Comparison of ENCODE assay signal across 8 cellular contexts in the genomic region with DNA sequence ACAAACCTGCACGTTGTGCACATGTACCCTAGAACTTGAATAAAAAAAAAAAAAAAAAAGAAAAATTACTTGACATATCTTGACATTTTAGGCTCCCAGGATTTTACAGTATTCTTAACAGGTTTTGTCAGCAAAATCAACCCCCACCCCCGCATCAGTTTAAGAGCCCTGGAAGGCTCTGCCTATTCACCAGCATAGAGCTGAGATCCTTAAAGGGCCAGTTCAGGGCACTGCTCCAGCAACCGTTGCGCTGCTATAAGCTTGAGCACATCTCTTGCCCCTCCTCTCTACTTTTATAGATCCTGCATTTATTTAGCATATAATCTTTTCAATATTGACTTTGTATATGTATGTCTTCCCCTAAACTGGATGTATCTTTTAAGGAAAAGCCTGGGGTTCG. TPM values are rescaled to one million over a fixed set of nuclear protein-coding genes. Genes with fewer than 3 reads are reported as not detected.
DNase-seq lines count a peak whose midpoint lies in the region; ATAC-seq, FAIRE-seq and TF ChIP-seq lines count a peak whose summit lies in the region.

No MANE protein-coding gene starts in this region.

- peak overlapping the region; percentile 94 for H3K27ac Mint-ChIP-seq in activated CD4-positive, alpha-beta T cell treated with anti-CD3 and anti-CD28 coated beads, Interleukin-2, amount 10 ng/mL, durations not matched to agents 7 days and 5 days
- H3K27ac Mint-ChIP-seq in stimulated activated naive CD8-positive, alpha-beta T cell treated with anti-CD3 and anti-CD28 coated beads, Interleukin-15, Interleukin-2, amounts not matched to agents 100 ng/mL and 50 ng/mL, for 24 hours, result peak overlapping the region; percentile 93

- intact Hi-C loops in endothelial cell of umbilical vein (cut with micrococcal nuclease), result loop anchor here (1.0 kb wide), 1 partner anchor 370 kb away; no protein-coding TSS in a partner anchor

- H3K4me3 ChIP-seq in AG10803 (ENCODE audit: low read length) (peak overlapping the region; percentile 93), endothelial cell of umbilical vein (replicated peaks in 1 of 3; ENCODE audit: insufficient read depth in 1 of 3, low read depth in 1 of 3, low read length in 3 of 3) (peak overlapping the region; percentile 79 to 95 (median 90)), mesodermal cell (ENCODE audit: extremely low read depth, insufficient read depth, low read length, poor library complexity, severe bottlenecking) (peak overlapping the region; percentile 91)

- H3K36me3 Mint-ChIP-seq in activated CD4-positive, alpha-beta T cell treated with anti-CD3 and anti-CD28 coated beads, Interleukin-2, amount 10 ng/mL, durations not matched to agents 7 days and 5 days (ENCODE audit: low read depth), result peaks cover 29% of the 10 kb centered on the region
- peaks cover 30% of the 10 kb centered on the region for H3K36me3 Mint-ChIP-seq in stimulated activated naive CD8-positive, alpha-beta T cell treated with anti-CD3 and anti-CD28 coated beads, Interleukin-15, Interleukin-2, amounts not matched to agents 100 ng/mL and 50 ng/mL, for 24 hours (ENCODE audit: low read depth)

- peaks cover 44% of the 10 kb centered on the region for H3K4me1 Mint-ChIP-seq in activated CD4-positive, alpha-beta T cell treated with anti-CD3 and anti-CD28 coated beads, Interleukin-2, amount 10 ng/mL, durations not matched to agents 7 days and 5 days
- peaks cover 46% of the 10 kb centered on the region for H3K4me1 Mint-ChIP-seq in stimulated activated naive CD8-positive, alpha-beta T cell treated with anti-CD3 and anti-CD28 coated beads, Interleukin-15, Interleukin-2, amounts not matched to agents 100 ng/mL and 50 ng/mL, for 24 hours (ENCODE audit: low read depth)

- WGBS in mesodermal cell (ENCODE audit: insufficient coverage in 2 of 2), 2 experiments, result 0 to 18% methylated on average over 1 to 4 of the region's 5 CpGs

- peak overlapping the region; percentile 70 for H2AFZ ChIP-seq in endothelial cell of umbilical vein (ENCODE audit: low read depth, low read length)

- dilution Hi-C loops in endothelial cell of umbilical vein (cut with MboI; ENCODE audit: extremely low pct_ligation_motif_present, low sequenced_read_pairs), result no loop called here

- H3K4me1 ChIP-seq in endothelial cell of umbilical vein (ENCODE audit: control insufficient read depth, extremely low read depth, insufficient read depth, low read length) (peaks cover 11% of the 10 kb centered on the region), mesodermal cell (ENCODE audit: control insufficient read depth, insufficient read depth, low read length, poor library complexity, severe bottlenecking) (peaks cover 9% of the 10 kb centered on the region)

- TF ChIP-seq CTCF in AG10803 (conservative IDR thresholded peaks at IDR 0.05; ENCODE audit: low read length) (no peak), endothelial cell of umbilical vein (IDR thresholded peaks at IDR 0.05; ENCODE audit: extremely low read depth in 1 of 2, insufficient read depth in 1 of 2, low read depth in 1 of 2, low read length in 2 of 2) (no peak)

- CTCF ChIA-PET in activated CD4-positive, alpha-beta T cell treated with anti-CD3 and anti-CD28 coated beads, Interleukin-2, amount 10 ng/mL, durations not matched to agents 7 days and 5 days (lab: Charles Lee), result interaction anchor here (0.6 to 2.0 kb wide), 7 partner anchors 9 to 401 kb away, joined by 3 to 13 read pairs (median 3); a partner anchor contains a TSS
- CTCF ChIA-PET in endothelial cell of umbilical vein (lab: Charles Lee), result interaction anchor here (0.6 to 3.5 kb wide), 12 partner anchors 10 to 411 kb away, joined by 3 to 31 read pairs (median 7); a partner anchor contains a TSS

- H3K9ac ChIP-seq in endothelial cell of umbilical vein (replicated peaks; ENCODE audit: extremely low read depth, insufficient read depth, low read length), result peak overlapping the region; percentile 82

- H3K9me1 ChIP-seq in endothelial cell of umbilical vein (replicated peaks; ENCODE audit: control insufficient read depth, extremely low read depth, insufficient read depth, low read length), result no peaks in the 10 kb centered on the region

- DNase-seq in AG10803 (ENCODE audit: low read depth), result peak; percentile 36
- peak; percentile 71 for DNase-seq in NCI-H1105 treated with DMSO at 0.1 percent for 48 hours (lab: John Stamatoyannopoulos, UW)
- peak; percentile 35 for DNase-seq in activated CD4-positive, alpha-beta T cell treated with anti-CD3 and anti-CD28 coated beads, Interleukin-2, amount 10 ng/mL, durations not matched to agents 7 days and 5 days
- DNase-seq in endothelial cell of umbilical vein (ENCODE audit: low read depth, low spot score), result no peak
- no peak for DNase-seq in NK-92 treated with Interleukin-12 subunit alpha and Interleukin-12 subunit beta, amount 100 ng/mL, for 24 hours (lab: John Stamatoyannopoulos, UW)

- H3K4me2 ChIP-seq in endothelial cell of umbilical vein (ENCODE audit: insufficient read depth, low read length), result peak overlapping the region; percentile 60

- H3K27me3 ChIP-seq in endothelial cell of umbilical vein (ENCODE audit: control insufficient read depth in 2 of 2, insufficient read depth in 2 of 2, low read length in 2 of 2), result no peaks in the 10 kb centered on the region

- H3K36me3 ChIP-seq in endothelial cell of umbilical vein (ENCODE audit: control insufficient read depth in 2 of 2, extremely low read depth in 1 of 2, insufficient read depth in 2 of 2, low read length in 2 of 2) (no peaks in the 10 kb centered on the region), mesodermal cell (ENCODE audit: control insufficient read depth, insufficient read depth, low read length) (peaks cover 30% of the 10 kb centered on the region)

- POLR2A ChIA-PET in activated CD4-positive, alpha-beta T cell treated with anti-CD3 and anti-CD28 coated beads, Interleukin-2, amount 10 ng/mL, durations not matched to agents 7 days and 5 days (lab: Charles Lee), result no interaction called here
- POLR2A ChIA-PET in endothelial cell of umbilical vein (lab: Charles Lee), result interaction anchor here (0.6 to 0.7 kb wide), 2 partner anchors 36 to 373 kb away, joined by 3 to 6 read pairs; no protein-coding TSS in a partner anchor

- FAIRE-seq in endothelial cell of umbilical vein (lab: Jason Lieb, UNC), result no peak

- H3K9me3 Mint-ChIP-seq in activated CD4-positive, alpha-beta T cell treated with anti-CD3 and anti-CD28 coated beads, Interleukin-2, amount 10 ng/mL, durations not matched to agents 7 days and 5 days, result peaks cover 2% of the 10 kb centered on the region
- no peaks in the 10 kb centered on the region for H3K9me3 Mint-ChIP-seq in stimulated activated naive CD8-positive, alpha-beta T cell treated with anti-CD3 and anti-CD28 coated beads, Interleukin-15, Interleukin-2, amounts not matched to agents 100 ng/mL and 50 ng/mL, for 24 hours

- peaks cover 3% of the 10 kb centered on the region for H4K20me1 ChIP-seq in endothelial cell of umbilical vein (replicated peaks; ENCODE audit: control insufficient read depth, extremely low read depth, insufficient read depth, low read length)

- peak overlapping the region; percentile 33 for H3K27ac ChIP-seq in endothelial cell of umbilical vein (ENCODE audit: insufficient read depth, low read depth, low read length)
- H3K27ac ChIP-seq in mesodermal cell (ENCODE audit: low read depth, low read length, severe bottlenecking), result no peak overlapping the region

- ATAC-seq in GM19438 (IDR thresholded peaks at IDR 0.05; ENCODE audit: low read depth, unreplicated experiment), result peak; percentile 18

- H3K4me3 Mint-ChIP-seq in activated CD4-positive, alpha-beta T cell treated with anti-CD3 and anti-CD28 coated beads, Interleukin-2, amount 10 ng/mL, durations not matched to agents 7 days and 5 days, result peak overlapping the region; percentile 98
- peak overlapping the region; percentile 96 for H3K4me3 Mint-ChIP-seq in stimulated activated naive CD8-positive, alpha-beta T cell treated with anti-CD3 and anti-CD28 coated beads, Interleukin-15, Interleukin-2, amounts not matched to agents 100 ng/mL and 50 ng/mL, for 24 hours

- H3K27me3 Mint-ChIP-seq in activated CD4-positive, alpha-beta T cell treated with anti-CD3 and anti-CD28 coated beads, Interleukin-2, amount 10 ng/mL, durations not matched to agents 7 days and 5 days, result peaks cover 23% of the 10 kb centered on the region
- H3K27me3 Mint-ChIP-seq in stimulated activated naive CD8-positive, alpha-beta T cell treated with anti-CD3 and anti-CD28 coated beads, Interleukin-15, Interleukin-2, amounts not matched to agents 100 ng/mL and 50 ng/mL, for 24 hours, result peaks cover 5% of the 10 kb centered on the region

- no peaks in the 10 kb centered on the region for H3K9me3 ChIP-seq in endothelial cell of umbilical vein (replicated peaks; ENCODE audit: control insufficient read depth, insufficient read depth, low read length)
- no peaks in the 10 kb centered on the region for H3K9me3 ChIP-seq in mesodermal cell (ENCODE audit: control insufficient read depth, low read length)

- BruUV-seq in endothelial cell of umbilical vein (replicated peaks; lab: Mats Ljungman, UMichigan), result no TSS peak

- peaks cover 40% of the 10 kb centered on the region for H3K79me2 ChIP-seq in endothelial cell of umbilical vein (ENCODE audit: control insufficient read depth, insufficient read depth, low read length)

- TF ChIP-seq POLR2A in endothelial cell of umbilical vein (IDR thresholded peaks at IDR 0.05; ENCODE audit: low read depth, low read length), result no peak

RNA-seq across cellular contexts. Expression of a gene that starts 0.7 kb away (rescaled TPM):
- 10 to 100 TPM; 48.4 to 52.1 TPM for total RNA-seq in activated CD4-positive, alpha-beta T cell treated with anti-CD3 and anti-CD28 coated beads, Interleukin-2, amount 10 ng/mL, durations not matched to agents 7 days and 5 days
- 128 and 130 TPM in 2 replicates for total RNA-seq in endothelial cell of umbilical vein
- 29.1 and 34.2 TPM in 2 replicates for polyA plus RNA-seq in endothelial cell of umbilical vein
- polyA plus RNA-seq in endothelial cell of umbilical vein (2011; cell fraction: cytosol; rRNA removed), result 47.4 and 49.2 TPM in 2 replicates
- 32.4 and 35.7 TPM in 2 replicates for polyA plus RNA-seq in endothelial cell of umbilical vein (2011; cell fraction: nucleus; rRNA removed)
- polyA plus RNA-seq in endothelial cell of umbilical vein (2012), result 52.6 and 63.5 TPM in 2 replicates
- polyA minus RNA-seq in endothelial cell of umbilical vein, result 167 and 180 TPM in 2 replicates
- 43.7 TPM for polyA minus RNA-seq in endothelial cell of umbilical vein (2011; cell fraction: cytosol; rRNA and poly(A)+ RNA removed)
- polyA minus RNA-seq in endothelial cell of umbilical vein (2011; cell fraction: nucleus; rRNA and poly(A)+ RNA removed), result 31.8 and 46.3 TPM in 2 replicates
- polyA plus RNA-seq in mesodermal cell (2013, experiment 1 of 2), result 65.6 TPM
- 65.0 TPM for polyA plus RNA-seq in mesodermal cell (2013, experiment 2 of 2)

RNA-seq across cellular contexts. Expression of a gene that starts 35.2 kb away (rescaled TPM):
- total RNA-seq in activated CD4-positive, alpha-beta T cell treated with anti-CD3 and anti-CD28 coated beads, Interleukin-2, amount 10 ng/mL, durations not matched to agents 7 days and 5 days, result 10 to 100 TPM; 28.6 to 30.9 TPM
- 26.0 and 28.7 TPM in 2 replicates for total RNA-seq in endothelial cell of umbilical vein
- 34.5 and 37.5 TPM in 2 replicates for polyA plus RNA-seq in endothelial cell of umbilical vein
- polyA plus RNA-seq in endothelial cell of umbilical vein (2011; cell fraction: cytosol; rRNA removed), result 24.3 and 24.5 TPM in 2 replicates
- 72.1 and 94.6 TPM in 2 replicates for polyA plus RNA-seq in endothelial cell of umbilical vein (2011; cell fraction: nucleus; rRNA removed)
- 22.7 and 30.0 TPM in 2 replicates for polyA plus RNA-seq in endothelial cell of umbilical vein (2012)
- 45.0 and 75.7 TPM in 2 replicates for polyA minus RNA-seq in endothelial cell of umbilical vein
- polyA minus RNA-seq in endothelial cell of umbilical vein (2011; cell fraction: cytosol; rRNA and poly(A)+ RNA removed), result 8.9 TPM
- 43.7 and 44.1 TPM in 2 replicates for polyA minus RNA-seq in endothelial cell of umbilical vein (2011; cell fraction: nucleus; rRNA and poly(A)+ RNA removed)
- polyA plus RNA-seq in mesodermal cell (2013, experiment 1 of 2), result 24.4 TPM
- 22.4 TPM for polyA plus RNA-seq in mesodermal cell (2013, experiment 2 of 2)

RNA-seq across cellular contexts. Expression of a gene that starts 45.2 kb away (rescaled TPM):
- total RNA-seq in activated CD4-positive, alpha-beta T cell treated with anti-CD3 and anti-CD28 coated beads, Interleukin-2, amount 10 ng/mL, durations not matched to agents 7 days and 5 days, result 10 to 100 TPM; 37.5 to 39.6 TPM
- total RNA-seq in endothelial cell of umbilical vein, result 20.6 and 21.3 TPM in 2 replicates
- polyA plus RNA-seq in endothelial cell of umbilical vein, result 9.0 and 10.3 TPM in 2 replicates
- 7.1 and 7.5 TPM in 2 replicates for polyA plus RNA-seq in endothelial cell of umbilical vein (2011; cell fraction: cytosol; rRNA removed)
- 27.4 and 30.1 TPM in 2 replicates for polyA plus RNA-seq in endothelial cell of umbilical vein (2011; cell fraction: nucleus; rRNA removed)
- polyA plus RNA-seq in endothelial cell of umbilical vein (2012), result 10.3 and 11.9 TPM in 2 replicates
- polyA minus RNA-seq in endothelial cell of umbilical vein, result 25.1 and 26.4 TPM in 2 replicates
- 6.1 TPM for polyA minus RNA-seq in endothelial cell of umbilical vein (2011; cell fraction: cytosol; rRNA and poly(A)+ RNA removed)
- polyA minus RNA-seq in endothelial cell of umbilical vein (2011; cell fraction: nucleus; rRNA and poly(A)+ RNA removed), result 33.2 and 46.9 TPM in 2 replicates
- polyA plus RNA-seq in mesodermal cell (2013, experiment 1 of 2), result 12.7 TPM
- polyA plus RNA-seq in mesodermal cell (2013, experiment 2 of 2), result 12.5 TPM

RNA-seq across cellular contexts. Expression of a gene that starts 55.8 kb away (rescaled TPM):
- total RNA-seq in activated CD4-positive, alpha-beta T cell treated with anti-CD3 and anti-CD28 coated beads, Interleukin-2, amount 10 ng/mL, durations not matched to agents 7 days and 5 days, result 1 to 10 TPM; 2.0 to 3.1 TPM
- total RNA-seq in endothelial cell of umbilical vein, result 17.9 and 20.8 TPM in 2 replicates
- polyA plus RNA-seq in endothelial cell of umbilical vein, result 113 and 159 TPM in 2 replicates
- 165 and 174 TPM in 2 replicates for polyA plus RNA-seq in endothelial cell of umbilical vein (2011; cell fraction: cytosol; rRNA removed)
- 80.4 and 84.5 TPM in 2 replicates for polyA plus RNA-seq in endothelial cell of umbilical vein (2011; cell fraction: nucleus; rRNA removed)
- polyA plus RNA-seq in endothelial cell of umbilical vein (2012), result 49.4 and 88.3 TPM in 2 replicates
- 59.3 and 82.9 TPM in 2 replicates for polyA minus RNA-seq in endothelial cell of umbilical vein
- polyA minus RNA-seq in endothelial cell of umbilical vein (2011; cell fraction: cytosol; rRNA and poly(A)+ RNA removed), result 3.1 TPM
- 11.1 and 15.0 TPM in 2 replicates for polyA minus RNA-seq in endothelial cell of umbilical vein (2011; cell fraction: nucleus; rRNA and poly(A)+ RNA removed)
- 696 TPM for polyA plus RNA-seq in mesodermal cell (2013, experiment 1 of 2)
- polyA plus RNA-seq in mesodermal cell (2013, experiment 2 of 2), result 449 TPM

Comparison
In these comparisons a context has a peak if more than half of its experiments do, and no peak if none do; other contexts are left out.
1. DNase-seq: peak in AG10803 (single experiment), NCI-H1105 treated with DMSO at 0.1 percent for 48 hours (single experiment) and activated CD4-positive, alpha-beta T cell treated with anti-CD3 and anti-CD28 coated beads, Interleukin-2, amount 10 ng/mL, durations not matched to agents 7 days and 5 days (single experiment); none in endothelial cell of umbilical vein (single experiment) and NK-92 treated with Interleukin-12 subunit alpha and Interleukin-12 subunit beta, amount 100 ng/mL, for 24 hours (single experiment).
2. Peak in every context shown above with its lines, with median percentiles within 50 percentile points of each other: H3K4me3 ChIP-seq.